Comparison of ENCODE assay signal across 19 cellular contexts in the genomic region with DNA sequence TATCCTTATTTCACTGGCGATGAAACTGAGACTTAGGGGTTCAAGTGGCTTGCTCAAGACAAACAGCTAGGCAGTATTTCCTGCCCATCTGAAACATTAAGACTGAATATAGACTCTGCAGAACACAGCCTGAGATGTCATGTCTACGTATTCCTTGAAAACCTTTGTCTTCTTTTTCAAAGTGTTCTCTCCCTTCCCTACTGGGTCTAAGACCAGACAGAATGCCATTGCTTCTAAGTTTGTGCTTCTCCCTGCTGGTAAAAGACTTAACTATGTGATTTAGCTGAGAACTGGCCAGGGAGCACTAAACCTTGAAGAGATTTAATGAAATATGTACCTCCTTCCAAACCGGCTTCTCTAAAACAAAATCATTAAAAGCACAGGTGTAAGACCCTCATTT. TPM values are rescaled to one million over a fixed set of nuclear protein-coding genes. Genes with fewer than 3 reads are reported as not detected.
DNase-seq lines count a peak whose midpoint lies in the region; ATAC-seq and TF ChIP-seq lines count a peak whose summit lies in the region.
"Had no signal": no experiment of that assay in that cellular context is flagged by ENCODE, and none has a peak within 500 bp of the region (broad histone marks: within the 10 kb centered on the region; RNA-seq: fewer than 3 reads in every experiment).

No MANE protein-coding gene starts in this region.

- H3K27ac ChIP-seq in CD4-positive, alpha-beta T cell (ENCODE audit: low read depth, low read length) = no peak overlapping the region
- no peak overlapping the region for H3K27ac ChIP-seq in mesenchymal stem cell (ENCODE audit: low read length, poor library complexity, severe bottlenecking)
- H3K27ac ChIP-seq: brain microvascular endothelial cell had no signal

- POLR2A ChIA-PET in CD4-positive, alpha-beta T cell (lab: Charles Lee) = interaction anchor here (2.8 kb wide), 1 partner anchor 10 kb away, joined by 11 read pairs; the partner anchor contains the start of gene BCL6

- no peak overlapping the region for H2BK15ac ChIP-seq in mesenchymal stem cell (ENCODE audit: low read depth, poor library complexity, severe bottlenecking)

- H3K4me3 Mint-ChIP-seq in CD4-positive, alpha-beta T cell = peak overlapping the region; percentile 59
- no peak overlapping the region for H3K4me3 Mint-ChIP-seq in T-helper 17 cell
- H3K4me3 Mint-ChIP-seq in stimulated activated memory B cell treated with anti-CD40 and anti-IgM and Interleukin-4, amounts not matched to agents 10 μg/mL and 1 μg/mL and 100 μg/mL, for 72 hours = no peak overlapping the region

- H3K23ac ChIP-seq in mesenchymal stem cell (ENCODE audit: low read length in 2 of 2) = no peak overlapping the region

- no peak for TF ChIP-seq CTCF in CD4-positive, alpha-beta T cell (IDR thresholded peaks at IDR 0.05)

- H3K9me3 ChIP-seq in CD4-positive, alpha-beta T cell (ENCODE audit: control insufficient read depth, low read length) = no peaks in the 10 kb centered on the region
- no peaks in the 10 kb centered on the region for H3K9me3 ChIP-seq in T-helper 17 cell (ENCODE audit: control insufficient read depth, low read length, poor library complexity, severe bottlenecking)
- H3K9me3 ChIP-seq in mesenchymal stem cell (ENCODE audit: control insufficient read depth, low read length) = no peaks in the 10 kb centered on the region
- H3K9me3 ChIP-seq: tibial artery had no signal

- no peak for ATAC-seq in CD4-positive, alpha-beta T cell (ENCODE audit: poor library complexity)
- ATAC-seq in T-helper 17 cell (no peak), GM18517 (IDR thresholded peaks at IDR 0.05; ENCODE audit: unreplicated experiment) (no peak), esophagus mucosa (no peak)
- no peak for ATAC-seq in stimulated activated memory B cell treated with anti-CD40 and anti-IgM and Interleukin-4, amounts not matched to agents 10 μg/mL and 1 μg/mL and 100 μg/mL, for 72 hours
- ATAC-seq: effector memory CD8-positive, alpha-beta T cell; Panc1 had no signal

- H3K36me3 ChIP-seq in mesenchymal stem cell (ENCODE audit: control insufficient read depth in 1 of 2, insufficient read depth in 2 of 2, low read depth in 1 of 2, low read length in 2 of 2) (peaks cover 13 to 44% of the 10 kb centered on the region in 2 experiments), H7 (replicated peaks; ENCODE audit: control insufficient read depth, insufficient read depth, low read length) (no peaks in the 10 kb centered on the region; the same call in none of the 2 replicates)

- peaks cover 16% of the 10 kb centered on the region for H3K4me1 ChIP-seq in mesenchymal stem cell (ENCODE audit: control insufficient read depth, insufficient read depth, low read depth, low read length)

- no peaks in the 10 kb centered on the region for H3K27me3 Mint-ChIP-seq in CD4-positive, alpha-beta T cell
- H3K27me3 Mint-ChIP-seq in T-helper 17 cell = no peaks in the 10 kb centered on the region
- no peaks in the 10 kb centered on the region for H3K27me3 Mint-ChIP-seq in stimulated activated memory B cell treated with anti-CD40 and anti-IgM and Interleukin-4, amounts not matched to agents 10 μg/mL and 1 μg/mL and 100 μg/mL, for 72 hours
- H3K27me3 Mint-ChIP-seq: effector memory CD8-positive, alpha-beta T cell had no signal

- no peak overlapping the region for H3K14ac ChIP-seq in mesenchymal stem cell (ENCODE audit: low read length in 2 of 2)

- H2BK12ac ChIP-seq in mesenchymal stem cell (ENCODE audit: low read length in 2 of 2) = no peak overlapping the region

- no peak overlapping the region for H3K4ac ChIP-seq in mesenchymal stem cell (ENCODE audit: low read depth in 1 of 2, low read length in 2 of 2)

- CTCF ChIA-PET in CD4-positive, alpha-beta T cell (lab: Charles Lee) = interaction anchor here (1.2 to 2.1 kb wide), 2 partner anchors 1013 to 1219 kb away, joined by 3 to 9 read pairs; no protein-coding TSS in a partner anchor

- H2AFZ ChIP-seq in mesenchymal stem cell (ENCODE audit: low read depth, low read length) = no peak overlapping the region

- H3K27ac Mint-ChIP-seq in CD4-positive, alpha-beta T cell = no peak overlapping the region
- peak overlapping the region; percentile 99 for H3K27ac Mint-ChIP-seq in T-helper 17 cell
- H3K27ac Mint-ChIP-seq in stimulated activated memory B cell treated with anti-CD40 and anti-IgM and Interleukin-4, amounts not matched to agents 10 μg/mL and 1 μg/mL and 100 μg/mL, for 72 hours = peak overlapping the region; percentile 25

- DNase-seq in CD4-positive, alpha-beta T cell = no peak
- DNase-seq in T-helper 17 cell (no peak), mesenchymal stem cell (peak; percentile 7), H7 (no peak), NK-92 (lab: John Stamatoyannopoulos, UW; ENCODE audit: unreplicated experiment) (no peak)
- DNase-seq: activated gamma-delta T cell; brain microvascular endothelial cell; effector memory CD8-positive, alpha-beta T cell; Kasumi-1; NCI-H146; nucleus accumbens; tibial artery had no signal

- intact Hi-C loops in CD4-positive, alpha-beta T cell (cut with DNase I, micrococcal nuclease) = loop anchor here in 1 of 2 experiments (5.0 kb wide), 1 partner anchor 1897 kb away; the partner anchor contains the start of gene TP63

- H3K27me3 ChIP-seq in CD4-positive, alpha-beta T cell (ENCODE audit: control insufficient read depth, insufficient read depth, low read length) = no peaks in the 10 kb centered on the region
- H3K27me3 ChIP-seq in mesenchymal stem cell (ENCODE audit: control insufficient read depth in 1 of 2, insufficient read depth in 1 of 2, low read length in 2 of 2) (no peaks in the 10 kb centered on the region), H7 (ENCODE audit: control insufficient read depth, insufficient read depth, low read length) (peaks cover 5% of the 10 kb centered on the region)
- H3K27me3 ChIP-seq: brain microvascular endothelial cell, tibial artery had no signal

- H3K4me1 Mint-ChIP-seq in CD4-positive, alpha-beta T cell (ENCODE audit: low read depth) = peaks cover 24% of the 10 kb centered on the region
- H3K4me1 Mint-ChIP-seq in T-helper 17 cell = peaks cover 26% of the 10 kb centered on the region
- H3K4me1 Mint-ChIP-seq in stimulated activated memory B cell treated with anti-CD40 and anti-IgM and Interleukin-4, amounts not matched to agents 10 μg/mL and 1 μg/mL and 100 μg/mL, for 72 hours = peaks cover 30% of the 10 kb centered on the region

- H3K79me1 ChIP-seq in mesenchymal stem cell (replicated peaks; ENCODE audit: low read length, poor library complexity, severe bottlenecking) = peaks cover 15% of the 10 kb centered on the region

- H4K8ac ChIP-seq in mesenchymal stem cell (ENCODE audit: low read length) = no peak overlapping the region

- 93% methylated on average over 3 of the region's 3 CpGs for WGBS in mesenchymal stem cell

- H4K91ac ChIP-seq in mesenchymal stem cell (ENCODE audit: low read length) = no peak overlapping the region

- H3K4me3 ChIP-seq in mesenchymal stem cell (ENCODE audit: insufficient read depth in 1 of 2, low read depth in 1 of 2, low read length in 2 of 2) (no peak overlapping the region), H7 (ENCODE audit: insufficient read depth, low read depth, low read length) (no peak overlapping the region)
- H3K4me3 ChIP-seq: lung, tibial artery had no signal

- H3K18ac ChIP-seq in mesenchymal stem cell (ENCODE audit: low read depth in 1 of 2, low read length in 2 of 2) = no peak overlapping the region

- H2AK5ac ChIP-seq in mesenchymal stem cell (ENCODE audit: low read length, severe bottlenecking) = no peak overlapping the region

- no peak overlapping the region for H2BK120ac ChIP-seq in mesenchymal stem cell (ENCODE audit: low read depth, low read length)

- no peak overlapping the region for H3K4me2 ChIP-seq in mesenchymal stem cell (ENCODE audit: low read length, poor library complexity, severe bottlenecking)

- H3K9ac ChIP-seq in mesenchymal stem cell (ENCODE audit: low read length) = peak overlapping the region; percentile 14

- no peaks in the 10 kb centered on the region for H3K9me3 Mint-ChIP-seq in CD4-positive, alpha-beta T cell
- no peaks in the 10 kb centered on the region for H3K9me3 Mint-ChIP-seq in stimulated activated memory B cell treated with anti-CD40 and anti-IgM and Interleukin-4, amounts not matched to agents 10 μg/mL and 1 μg/mL and 100 μg/mL, for 72 hours
- H3K9me3 Mint-ChIP-seq: effector memory CD8-positive, alpha-beta T cell had no signal

- H3K36me3 Mint-ChIP-seq in CD4-positive, alpha-beta T cell (ENCODE audit: low read depth) = peaks cover 43% of the 10 kb centered on the region
- H3K36me3 Mint-ChIP-seq in T-helper 17 cell (ENCODE audit: low read depth) = no peaks in the 10 kb centered on the region
- peaks cover 25% of the 10 kb centered on the region for H3K36me3 Mint-ChIP-seq in stimulated activated memory B cell treated with anti-CD40 and anti-IgM and Interleukin-4, amounts not matched to agents 10 μg/mL and 1 μg/mL and 100 μg/mL, for 72 hours

- H2BK5ac ChIP-seq in mesenchymal stem cell (ENCODE audit: low read depth, low read length, poor library complexity, severe bottlenecking) = no peak overlapping the region

RNA-seq across cellular contexts. Expression of gene BCL6, which starts 9.9 kb away (rescaled TPM):
- 10 to 100 TPM; 76.6 to 79.6 TPM for total RNA-seq in CD4-positive, alpha-beta T cell
- total RNA-seq in T-helper 17 cell (10 to 100 TPM; 25.8 to 29.7 TPM), esophagus mucosa (40.1 TPM)
- 20.5 TPM for polyA plus RNA-seq in mesenchymal stem cell (2013, experiment 1 of 2)
- 18.5 TPM for polyA plus RNA-seq in mesenchymal stem cell (2013, experiment 2 of 2)
- 2.8 and 6.8 TPM in 2 replicates for total RNA-seq in H7 (2014; rRNA removed; shearing (Covaris generic))

RNA-seq across cellular contexts. Expression of gene RTP2, which starts 33.0 kb away (rescaled TPM):
- total RNA-seq in CD4-positive, alpha-beta T cell = not detected
- not detected for total RNA-seq in T-helper 17 cell
- polyA plus RNA-seq in mesenchymal stem cell (2013, experiment 1 of 2) = not detected
- polyA plus RNA-seq in mesenchymal stem cell (2013, experiment 2 of 2) = not detected
- not detected in 2 replicates for total RNA-seq in H7 (2014; rRNA removed; shearing (Covaris generic))
- total RNA-seq in esophagus mucosa = not detected
- total RNA-seq: activated CD8-positive, alpha-beta memory T cell treated with anti-CD3 and anti-CD28 coated beads for 36 hours; lung; NCI-H460 had no signal
- polyA plus RNA-seq: lung had no signal
